ENCODE assay signal across 8 cellular contexts in genomic region chr3:137032465-137033120, GRCh38.
DNase-seq lines count a peak whose midpoint lies in the region; TF ChIP-seq lines count a peak whose summit lies in the region.

No MANE protein-coding gene starts in this region.

- TF ChIP-seq CTCF in HEK293 (tag by site-specific recombination; IDR thresholded peaks at IDR 0.05) (peak; percentile 61; the same call in 1 of the 2 replicates), right atrium auricular region (IDR thresholded peaks at IDR 0.05) (peak; percentile 99), uterus (IDR thresholded peaks at IDR 0.05) (peak; percentile 83 to 99 (median 88))

- POLR2A ChIA-PET in HEK293 (lab: Yijun Ruan, JAX) = no interaction called here

- H3K36me3 ChIP-seq in HEK293 (ENCODE audit: control insufficient read depth in 2 of 2, insufficient read depth in 1 of 2, low read length in 2 of 2) (no peaks in the 10 kb centered on the region), right atrium auricular region (no peaks in the 10 kb centered on the region), uterus (no peaks in the 10 kb centered on the region)

- DNase-seq in GM03348 (ENCODE audit: low spot score) = peak; percentile 91
- DNase-seq in NCI-H1048 (lab: John Stamatoyannopoulos, UW) = peak; percentile 55
- peak; percentile 76 for DNase-seq in SW480 (ENCODE audit: low spot score)
- DNase-seq in amniotic epithelial cell (ENCODE audit: low read depth) = peak; percentile 62
- DNase-seq in right atrium auricular region (ENCODE audit: low spot score) = peak; percentile 91
- peak; percentile 46 for DNase-seq in pulmonary artery endothelial cell (ENCODE audit: low read depth, low spot score)
- peak; percentile 83 to 84 for DNase-seq in uterus

- H3K4me1 ChIP-seq in HEK293 (ENCODE audit: control insufficient read depth, insufficient read depth, low read length) (no peaks in the 10 kb centered on the region), right atrium auricular region (peaks cover 0 to 11% of the 10 kb centered on the region in 2 donors), uterus (no peaks in the 10 kb centered on the region)

- intact Hi-C loops in uterus (cut with DNase I; ENCODE audit: low total_unique reads) = no loop called here

- CTCF ChIA-PET in HEK293 (lab: Yijun Ruan, JAX) = interaction anchor here (0.6 to 2.1 kb wide), 25 partner anchors 9 to 1022 kb away, joined by 3 to 14 read pairs (median 3); no protein-coding TSS in a partner anchor

- no peak overlapping the region for H3K27ac ChIP-seq in HEK293 (ENCODE audit: extremely low read depth, low read depth, low read length)
- H3K27ac ChIP-seq in right atrium auricular region = no peak overlapping the region
- H3K27ac ChIP-seq in uterus = no peak overlapping the region

- TF ChIP-seq POLR2A in uterus (IDR thresholded peaks at IDR 0.05) = no peak

- H3K27me3 ChIP-seq in right atrium auricular region = no peaks in the 10 kb centered on the region
- H3K27me3 ChIP-seq in uterus = no peaks in the 10 kb centered on the region

- H3K9me3 ChIP-seq in HEK293 (ENCODE audit: control insufficient read depth, insufficient read depth, low read depth, low read length) (no peaks in the 10 kb centered on the region), right atrium auricular region (no peaks in the 10 kb centered on the region), uterus (no peaks in the 10 kb centered on the region)

- H3K4me3 ChIP-seq in HEK293 (ENCODE audit: low read depth, low read length) (peak overlapping the region; percentile 24), right atrium auricular region (peak overlapping the region; percentile 21 to 38), uterus (peak overlapping the region; percentile 13 to 19)

TF ChIP-seq in HEK293, 187 proteins besides CTCF, POLR2A, EP300 and RAD21:
- no peak for TF ChIP-seq ZNF18 (tag by site-specific recombination; IDR thresholded peaks at IDR 0.05)
- TF ChIP-seq ZBTB8A (tag by site-specific recombination; IDR thresholded peaks at IDR 0.05) = no peak
- peak; percentile 74 for TF ChIP-seq ZNF654 (tag by site-specific recombination; IDR thresholded peaks at IDR 0.05; ENCODE audit: low read depth)
- TF ChIP-seq PRDM10 (tag by site-specific recombination; IDR thresholded peaks at IDR 0.05) = peak; percentile 54; the same call in 1 of the 2 replicates
- peak; percentile 34; the same call in 1 of the 2 replicates for TF ChIP-seq ZNF335 (tag by site-specific recombination; conservative IDR thresholded peaks at IDR 0.05)
- TF ChIP-seq ZSCAN5A (tag by site-specific recombination; IDR thresholded peaks at IDR 0.05) = no peak
- peak; percentile 58; the same call in 1 of the 2 replicates for TF ChIP-seq ZNF660 (tag by site-specific recombination; IDR thresholded peaks at IDR 0.05)
- no peak for TF ChIP-seq SP3 (tag by site-specific recombination; IDR thresholded peaks at IDR 0.05)
- peak; percentile 46; the same call in 1 of the 2 replicates for TF ChIP-seq ZNF600 (tag by site-specific recombination; IDR thresholded peaks at IDR 0.05)
- TF ChIP-seq ZBTB17 (tag by site-specific recombination; IDR thresholded peaks at IDR 0.05) = peak; percentile 78
- TF ChIP-seq ZNF341 (tag by site-specific recombination; IDR thresholded peaks at IDR 0.05; ENCODE audit: low read depth) = no peak
